Comparison of ENCODE assay signal across 8 cellular contexts in genomic region chr19:6736917-6737283, GRCh38. TPM values are rescaled to one million over a fixed set of nuclear protein-coding genes. Genes with fewer than 3 reads are reported as not detected.
DNase-seq lines count a peak whose midpoint lies in the region; ATAC-seq, FAIRE-seq and TF ChIP-seq lines count a peak whose summit lies in the region.

No MANE protein-coding gene starts in this region.

- TF ChIP-seq CTCF in GM06990 (IDR thresholded peaks at IDR 0.05; ENCODE audit: insufficient read depth, low read length, poor library complexity, severe bottlenecking) (no peak), esophagus muscularis mucosa (IDR thresholded peaks at IDR 0.05) (peak in 1 of 3 experiments; percentile 3)

- peaks cover 19% of the 10 kb centered on the region for H3K79me2 ChIP-seq in trophoblast cell (ENCODE audit: control insufficient read depth, insufficient read depth, low read length, poor library complexity)

- no peak for DNase-seq in GM06990 (ENCODE audit: extremely low read depth, insufficient read length)
- no peak for DNase-seq in SJCRH30
- DNase-seq in esophagus muscularis mucosa (ENCODE audit: extremely low spot score), result no peak
- no peak for DNase-seq in trophoblast cell
- no peak for DNase-seq in GM19239 (ENCODE audit: insufficient read length, low spot score)
- no peak for DNase-seq in NCI-H1930 (lab: John Stamatoyannopoulos, UW)

- no peaks in the 10 kb centered on the region for H3K27me3 ChIP-seq in GM06990 (replicated peaks; ENCODE audit: control insufficient read depth, insufficient read depth, low read length)
- H3K27me3 ChIP-seq in SJCRH30, result no peaks in the 10 kb centered on the region
- no peaks in the 10 kb centered on the region for H3K27me3 ChIP-seq in esophagus muscularis mucosa
- no peaks in the 10 kb centered on the region for H3K27me3 ChIP-seq in trophoblast cell (ENCODE audit: insufficient read depth, low read length)

- peak overlapping the region; percentile 8 for H3K18ac ChIP-seq in trophoblast cell (ENCODE audit: low read length)

- H2BK120ac ChIP-seq in trophoblast cell (ENCODE audit: insufficient read depth, low read length, poor library complexity), result peak overlapping the region; percentile 16

- H4K8ac ChIP-seq in trophoblast cell (ENCODE audit: low read depth, low read length), result peak overlapping the region; percentile 91

- no peak for TF ChIP-seq POLR2A in esophagus muscularis mucosa (IDR thresholded peaks at IDR 0.05; ENCODE audit: low read depth)

- no peak for ATAC-seq in HG02970 (IDR thresholded peaks at IDR 0.05; ENCODE audit: low FRiP score, unreplicated experiment)
- no peak for ATAC-seq in GM21367 (IDR thresholded peaks at IDR 0.05; ENCODE audit: unreplicated experiment)

- no peak overlapping the region for H3K23ac ChIP-seq in trophoblast cell (ENCODE audit: low read length)

- peak overlapping the region; percentile 95 for H3K27ac ChIP-seq in SJCRH30
- peak overlapping the region; percentile 95 to 99 (median 97) for H3K27ac ChIP-seq in esophagus muscularis mucosa (replicated peaks in 1 of 4)
- H3K27ac ChIP-seq in trophoblast cell (ENCODE audit: low read depth, low read length), result peak overlapping the region; percentile 97

- H2BK5ac ChIP-seq in trophoblast cell (ENCODE audit: low read depth, low read length, poor library complexity), result peak overlapping the region; percentile 46

- no peak overlapping the region for H2BK12ac ChIP-seq in trophoblast cell (ENCODE audit: low read length)

- no peak for FAIRE-seq in GM19239 (lab: Jason Lieb, UNC)

- H3K14ac ChIP-seq in trophoblast cell (ENCODE audit: low read length), result peak overlapping the region; percentile 56

- peak overlapping the region; percentile 97 for H4K91ac ChIP-seq in trophoblast cell (ENCODE audit: low read depth, low read length)

- TF ChIP-seq EP300 in esophagus muscularis mucosa (IDR thresholded peaks at IDR 0.05), result no peak

- H2AFZ ChIP-seq in trophoblast cell (ENCODE audit: insufficient read depth, low read length, poor library complexity), result peak overlapping the region; percentile 87

- WGBS in esophagus muscularis mucosa, result 6% methylated on average over 3 of the region's 16 CpGs
- no CpG with 5 or more reads among the region's 16 CpGs for WGBS in trophoblast cell (ENCODE audit: extremely low coverage, insufficient coverage, insufficient read length)

- H3K4me2 ChIP-seq in trophoblast cell (ENCODE audit: low read length), result peak overlapping the region; percentile 86

- peaks cover 38% of the 10 kb centered on the region for H3K79me1 ChIP-seq in trophoblast cell (ENCODE audit: low read length)

- H2AK5ac ChIP-seq in trophoblast cell (ENCODE audit: low read length), result no peak overlapping the region

- H4K12ac ChIP-seq in trophoblast cell (ENCODE audit: low read depth, low read length), result peak overlapping the region; percentile 56

- intact Hi-C loops in esophagus muscularis mucosa (cut with DNase I), result loop anchor here (5.0 to 10.0 kb wide), 3 partner anchors 102 to 220 kb away; no protein-coding TSS in a partner anchor

- H3K9me3 ChIP-seq in SJCRH30 (replicated peaks), result no peaks in the 10 kb centered on the region
- no peaks in the 10 kb centered on the region for H3K9me3 ChIP-seq in esophagus muscularis mucosa
- H3K9me3 ChIP-seq in trophoblast cell (ENCODE audit: insufficient read depth, low read depth, low read length), result no peaks in the 10 kb centered on the region

- peak overlapping the region; percentile 93 for H3K4me3 ChIP-seq in GM06990 (replicated peaks; ENCODE audit: low read depth, low read length)
- peak overlapping the region; percentile 78 for H3K4me3 ChIP-seq in SJCRH30
- peak overlapping the region; percentile 74 to 93 (median 84) for H3K4me3 ChIP-seq in esophagus muscularis mucosa
- H3K4me3 ChIP-seq in trophoblast cell (ENCODE audit: low read depth, low read length), result peak overlapping the region; percentile 79

- H3K9ac ChIP-seq in trophoblast cell (ENCODE audit: low read length), result peak overlapping the region; percentile 30

- peaks cover 12% of the 10 kb centered on the region for H3K36me3 ChIP-seq in GM06990 (ENCODE audit: control insufficient read depth, insufficient read depth, low read length)
- H3K36me3 ChIP-seq in SJCRH30, result no peaks in the 10 kb centered on the region
- peaks cover 9 to 27% (median 22%) of the 10 kb centered on the region in 4 donors for H3K36me3 ChIP-seq in esophagus muscularis mucosa
- peaks cover 16 to 21% of the 10 kb centered on the region in 2 experiments for H3K36me3 ChIP-seq in trophoblast cell (ENCODE audit: control insufficient read depth in 1 of 2, insufficient read depth in 2 of 2, low read length in 2 of 2)

- H3K4me1 ChIP-seq in SJCRH30 (peaks cover 12% of the 10 kb centered on the region), esophagus muscularis mucosa (peaks cover 32 to 63% (median 44%) of the 10 kb centered on the region in 4 donors), trophoblast cell (ENCODE audit: control insufficient read depth in 1 of 2, insufficient read depth in 2 of 2, low read length in 2 of 2) (peaks cover 24 to 27% of the 10 kb centered on the region in 2 experiments)

- no peak overlapping the region for H3K4ac ChIP-seq in trophoblast cell (ENCODE audit: low read depth, low read length)

RNA-seq across cellular contexts. Expression of gene GPR108, which starts 0.5 kb away (rescaled TPM):
- 32.0 and 33.2 TPM in 2 replicates for total RNA-seq in SJCRH30 (2014; rRNA removed; shearing (Covaris generic))
- total RNA-seq in esophagus muscularis mucosa, result 10 to 100 TPM; 38.2 to 61.7 (median 48.2) TPM
- polyA plus RNA-seq in trophoblast cell (2013), result 45.3 and 47.5 TPM in 2 replicates

RNA-seq across cellular contexts. Expression of gene TRIP10, which starts 2.6 kb away (rescaled TPM):
- total RNA-seq in SJCRH30 (2014; rRNA removed; shearing (Covaris generic)), result 39.3 and 40.5 TPM in 2 replicates
- total RNA-seq in esophagus muscularis mucosa, result 100 to 1,000 TPM in 3 of 4 donors, 10 to 100 TPM in 1; 85.8 to 148 (median 118) TPM
- polyA plus RNA-seq in trophoblast cell (2013), result 86.9 and 89.2 TPM in 2 replicates

RNA-seq across cellular contexts. Expression of gene C3, which starts 16.4 kb away (rescaled TPM):
- total RNA-seq in SJCRH30 (2014; rRNA removed; shearing (Covaris generic)), result not detected in 2 replicates
- total RNA-seq in esophagus muscularis mucosa, result 1,000 to 10,000 TPM in 1 of 4 donors, 100 to 1,000 TPM in 3; 393 to 1,020 (median 677) TPM
- 4.5 and 5.1 TPM in 2 replicates for polyA plus RNA-seq in trophoblast cell (2013)

RNA-seq across cellular contexts. Expression of gene SH2D3A, which starts 30.3 kb away (rescaled TPM):
- not detected in 2 replicates for total RNA-seq in SJCRH30 (2014; rRNA removed; shearing (Covaris generic))
- total RNA-seq in esophagus muscularis mucosa, result under 1 TPM in 2 of 4 donors, not detected in 2; 0.33 to 0.34 TPM
- 25.0 and 26.7 TPM in 2 replicates for polyA plus RNA-seq in trophoblast cell (2013)

RNA-seq across cellular contexts. Expression of gene VAV1, which starts 35.6 kb away (rescaled TPM):
- not detected in 2 replicates for total RNA-seq in SJCRH30 (2014; rRNA removed; shearing (Covaris generic))
- total RNA-seq in esophagus muscularis mucosa, result 1 to 10 TPM; 2.9 to 8.0 (median 4.1) TPM
- polyA plus RNA-seq in trophoblast cell (2013), result 0.12 and 0.24 TPM in 2 replicates

Comparison
In these comparisons a context has a peak if more than half of its experiments do, and no peak if none do; other contexts are left out.
1. RNA of gene C3, which starts 16.4 kb away (total RNA-seq): 393 to 1,020 TPM in esophagus muscularis mucosa; not detected in SJCRH30; every median in the first group is over 100 times any median in the second.
2. Peak in every context shown above with its lines, with median percentiles within 50 percentile points of each other: H3K4me3 ChIP-seq and H3K27ac ChIP-seq.